ENCODE assay signal across 11 cellular contexts in genomic region chr11:707817-708420, GRCh38.
DNase-seq lines count a peak whose midpoint lies in the region; ATAC-seq and TF ChIP-seq lines count a peak whose summit lies in the region.
"Had no signal": no experiment of that assay in that cellular context is flagged by ENCODE, and none has a peak within 500 bp of the region (broad histone marks: within the 10 kb centered on the region; RNA-seq: fewer than 3 reads in every experiment).

No MANE protein-coding gene starts in this region.

- H3K9me3 ChIP-seq in WERI-Rb-1 (ENCODE audit: severe bottlenecking) = no peaks in the 10 kb centered on the region

- no peak for TF ChIP-seq CTCF in GM10248 (IDR thresholded peaks at IDR 0.05; ENCODE audit: control extremely low read depth, extremely low read depth, low read depth, missing control alignments)
- TF ChIP-seq CTCF in WERI-Rb-1 (IDR thresholded peaks at IDR 0.05; ENCODE audit: low read depth, low read length) = no peak

- DNase-seq in GM10248 (ENCODE audit: extremely low spot score) = peak; percentile 29
- DNase-seq in WERI-Rb-1 = no peak
- peak; percentile 70 for DNase-seq in kidney glomerular epithelial cell (lab: John Stamatoyannopoulos, UW)
- DNase-seq in activated CD4-positive, alpha-beta T cell treated with anti-CD3 and anti-CD28 coated beads for 4 hours = no peak
- DNase-seq in CD1c-positive myeloid dendritic cell (ENCODE audit: extremely low spot score) = no peak
- no peak for DNase-seq in medulla oblongata (ENCODE audit: extremely low spot score)
- DNase-seq: NCI-H2171; stimulated activated CD4-positive, alpha-beta T cell treated with anti-CD3 and anti-CD28 coated beads, Interleukin-4, amount 100 ng/mL, for 1 hour had no signal

- H3K27me3 ChIP-seq in WERI-Rb-1 (ENCODE audit: insufficient read depth, low read depth, severe bottlenecking) = no peaks in the 10 kb centered on the region

- ATAC-seq in HG02970 (IDR thresholded peaks at IDR 0.05; ENCODE audit: low FRiP score, unreplicated experiment) = no peak

- H3K36me3 ChIP-seq in WERI-Rb-1 = no peaks in the 10 kb centered on the region

- H3K27ac ChIP-seq in WERI-Rb-1 (peak overlapping the region; percentile 68; the same call in 1 of the 2 replicates), skin epidermis (peak overlapping the region in 13 of 21 experiments; percentile 1 to 93 (median 86))
- H3K27ac ChIP-seq: SK-N-MC had no signal

- CTCF ChIA-PET in GM10248 (lab: Yijun Ruan, JAX) = interaction anchor here (1.5 to 2.5 kb wide), 2 partner anchors 16 to 19 kb away, joined by 7 to 8 read pairs; no protein-coding TSS in a partner anchor

- no peak overlapping the region for H3K4me3 ChIP-seq in WERI-Rb-1 (ENCODE audit: low read depth, low read length)
- H3K4me3 ChIP-seq in skin epidermis = peak overlapping the region in 4 of 7 experiments; percentile 46 to 77 (median 54)
- H3K4me3 ChIP-seq: SK-N-MC had no signal

- POLR2A ChIA-PET in GM10248 (lab: Yijun Ruan, JAX) = no interaction called here

Comparison
In these comparisons a context has a peak if more than half of its experiments do, and no peak if none do; other contexts are left out.
1. DNase-seq: peak in GM10248 (single experiment) and kidney glomerular epithelial cell (single experiment); none in WERI-Rb-1 (single experiment), activated CD4-positive, alpha-beta T cell treated with anti-CD3 and anti-CD28 coated beads for 4 hours (0 of 2), CD1c-positive myeloid dendritic cell (single experiment) and medulla oblongata (single experiment).